13 cellular contexts compared by ENCODE assay signal in the genomic region with DNA sequence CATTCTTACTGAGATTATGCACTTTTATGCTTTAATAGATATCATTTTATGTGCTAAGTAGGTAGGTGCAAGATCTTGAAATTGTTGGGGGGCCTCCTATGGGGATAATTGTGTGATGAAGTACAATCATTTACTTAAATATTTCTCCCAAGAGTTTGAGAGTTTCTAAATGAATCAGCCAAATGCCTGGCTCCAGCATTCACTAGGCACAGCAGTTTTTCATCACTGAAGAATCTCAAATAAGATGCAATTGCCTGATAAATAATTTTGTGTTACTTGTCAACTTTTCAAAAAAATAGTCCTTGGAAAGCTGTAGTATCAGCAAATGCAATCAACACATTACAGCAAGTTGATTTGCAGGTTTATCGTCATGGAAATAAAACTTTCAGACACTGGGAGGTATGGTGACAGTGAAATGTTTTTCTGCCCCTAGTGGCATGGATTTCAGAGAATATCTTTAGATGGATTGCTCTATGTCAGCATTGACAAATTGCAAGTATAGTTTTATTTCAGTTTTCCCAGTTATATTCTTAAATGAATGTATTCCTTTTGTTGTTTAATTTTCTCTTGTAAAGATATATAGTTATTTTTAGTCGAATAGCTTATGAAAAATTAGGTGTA.
DNase-seq lines count a peak whose midpoint lies in the region; ATAC-seq and TF ChIP-seq lines count a peak whose summit lies in the region.
"Had no signal": no experiment of that assay in that cellular context is flagged by ENCODE, and none has a peak within 500 bp of the region (broad histone marks: within the 10 kb centered on the region; RNA-seq: fewer than 3 reads in every experiment).

No MANE protein-coding gene starts in this region.

- H2AFZ ChIP-seq in OCI-LY1 (ENCODE audit: low read length) = no peak overlapping the region

- no peak overlapping the region for H3K4me3 ChIP-seq in OCI-LY1 (ENCODE audit: low read depth, low read length, poor library complexity, severe bottlenecking)
- no peak overlapping the region for H3K4me3 ChIP-seq in cardiac fibroblast (replicated peaks in 1 of 2; ENCODE audit: low read depth in 2 of 2, low read length in 2 of 2)
- no peak overlapping the region for H3K4me3 ChIP-seq in retinal pigment epithelial cell (ENCODE audit: low read length)
- H3K4me3 ChIP-seq: ovary, thyroid gland had no signal

- ATAC-seq in HG03196 (IDR thresholded peaks at IDR 0.05; ENCODE audit: unreplicated experiment) (no peak), GM19035 (IDR thresholded peaks at IDR 0.05; ENCODE audit: unreplicated experiment) (no peak)

- no peaks in the 10 kb centered on the region for H3K36me3 ChIP-seq in OCI-LY1 (ENCODE audit: insufficient read depth, low read length)
- H3K36me3 ChIP-seq: ovary, thyroid gland had no signal

- peak; percentile 0 for DNase-seq in NCI-H2227 treated with DMSO at 0.1 percent for 48 hours (lab: John Stamatoyannopoulos, UW)
- DNase-seq in NCI-H2227 (lab: John Stamatoyannopoulos, UW; ENCODE audit: unreplicated experiment) = no peak
- peak; percentile 10 to 14 for DNase-seq in cardiac fibroblast (ENCODE audit: low read depth in 2 of 2)
- no peak for DNase-seq in retinal pigment epithelial cell (ENCODE audit: low read depth)
- DNase-seq in A172 (ENCODE audit: low spot score) = no peak
- DNase-seq: dermis blood vessel endothelial cell, EL, NCI-H2029, ovary, thyroid gland had no signal

- no peaks in the 10 kb centered on the region for H3K9me3 ChIP-seq in OCI-LY1 (ENCODE audit: low read length)
- H3K9me3 ChIP-seq: ovary, thyroid gland had no signal

- no peaks in the 10 kb centered on the region for H4K20me1 ChIP-seq in OCI-LY1 (ENCODE audit: insufficient read depth, low read length)

- H3K9me2 ChIP-seq in OCI-LY1 (ENCODE audit: low read depth, low read length) = no peaks in the 10 kb centered on the region

- H3F3A ChIP-seq in OCI-LY1 (ENCODE audit: insufficient read depth, low read length) = no peaks in the 10 kb centered on the region

- no peaks in the 10 kb centered on the region for H3K79me2 ChIP-seq in OCI-LY1 (ENCODE audit: insufficient read depth, low read length)

- H3K9ac ChIP-seq in OCI-LY1 (ENCODE audit: low read length) = no peak overlapping the region

- TF ChIP-seq CTCF in OCI-LY1 (IDR thresholded peaks at IDR 0.05; ENCODE audit: low read length) (peak; percentile 27; the same call in 1 of the 2 replicates), cardiac fibroblast (IDR thresholded peaks at IDR 0.05; ENCODE audit: low read depth, low read length) (peak; percentile 8), retinal pigment epithelial cell (conservative IDR thresholded peaks at IDR 0.05; ENCODE audit: low read depth, low read length) (peak; percentile 28)

- no peak overlapping the region for H3K27ac ChIP-seq in OCI-LY1 (ENCODE audit: low read depth, low read length, poor library complexity, severe bottlenecking)
- H3K27ac ChIP-seq: ovary, thyroid gland had no signal

- no peak overlapping the region for H3K4me2 ChIP-seq in OCI-LY1 (ENCODE audit: low read length)

- no peaks in the 10 kb centered on the region; the same call in 1 of the 2 replicates for H3K27me3 ChIP-seq in OCI-LY1 (ENCODE audit: insufficient read depth, low read length)
- H3K27me3 ChIP-seq: ovary, thyroid gland had no signal

- H3K4me1 ChIP-seq in OCI-LY1 (ENCODE audit: insufficient read depth, low read length, severe bottlenecking) = no peaks in the 10 kb centered on the region
- H3K4me1 ChIP-seq: thyroid gland had no signal

Comparison
In these comparisons a context has a peak if more than half of its experiments do, and no peak if none do; other contexts are left out.
1. DNase-seq: peak in NCI-H2227 treated with DMSO at 0.1 percent for 48 hours (single experiment) and cardiac fibroblast (2 of 2); none in NCI-H2227 (single experiment), retinal pigment epithelial cell (single experiment) and A172 (single experiment).
2. Peak in every context shown above with its lines, with median percentiles within 50 percentile points of each other: CTCF ChIP-seq.